Comparison of ENCODE assay signal across 11 cellular contexts in the genomic region with DNA sequence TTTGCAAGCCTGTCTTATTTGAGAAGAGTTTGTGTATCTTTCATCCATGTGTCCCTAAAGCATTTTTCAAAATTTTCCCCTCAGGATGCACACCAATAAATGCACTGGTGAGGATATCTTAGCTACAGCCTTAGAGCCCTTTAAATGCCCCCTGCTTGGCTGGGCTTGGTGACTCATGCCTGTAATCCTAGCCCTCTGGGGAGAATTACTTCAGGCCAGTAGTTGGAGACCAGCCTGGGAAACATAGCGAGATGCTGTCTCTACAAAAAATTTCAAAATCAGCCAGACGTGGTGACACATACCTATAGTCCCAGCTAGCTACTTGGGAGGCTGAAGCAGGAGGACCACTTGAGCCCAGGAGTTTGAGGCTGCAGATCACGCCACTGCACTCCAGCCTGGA. TPM values are rescaled to one million over a fixed set of nuclear protein-coding genes. Genes with fewer than 3 reads are reported as not detected.
A peak's percentile ranks its signal among the peaks of the same experiment; 100 is the strongest.
DNase-seq lines count a peak whose midpoint lies in the region; ATAC-seq and TF ChIP-seq lines count a peak whose summit lies in the region.
"Had no signal": no experiment of that assay in that cellular context is flagged by ENCODE, and none has a peak within 500 bp of the region (broad histone marks: within the 10 kb centered on the region; RNA-seq: fewer than 3 reads in every experiment).

No MANE protein-coding gene starts in this region.

- no peak for ATAC-seq in HG03571 (IDR thresholded peaks at IDR 0.05; ENCODE audit: unreplicated experiment)

- H3K27me3 ChIP-seq in kidney epithelial cell (ENCODE audit: control insufficient read depth, insufficient read depth, low read length): no peaks in the 10 kb centered on the region
- H3K27me3 ChIP-seq in uterus: no peaks in the 10 kb centered on the region
- H3K27me3 ChIP-seq: sigmoid colon had no signal

- TF ChIP-seq CTCF in AG10803 (conservative IDR thresholded peaks at IDR 0.05; ENCODE audit: low read length): no peak
- no peak for TF ChIP-seq CTCF in kidney epithelial cell (IDR thresholded peaks at IDR 0.05; ENCODE audit: insufficient read depth, low read length, poor library complexity, severe bottlenecking)
- no peak for TF ChIP-seq CTCF in uterus (IDR thresholded peaks at IDR 0.05)

- H3K4me1 ChIP-seq in uterus: no peaks in the 10 kb centered on the region

- H3K9me3 ChIP-seq in uterus: no peaks in the 10 kb centered on the region
- H3K9me3 ChIP-seq: sigmoid colon had no signal

- no peak overlapping the region for H3K27ac ChIP-seq in uterus
- H3K27ac ChIP-seq: sigmoid colon had no signal

- H3K4me3 ChIP-seq in AG10803 (ENCODE audit: low read length): no peak overlapping the region
- H3K4me3 ChIP-seq in kidney epithelial cell (ENCODE audit: low read depth, low read length): no peak overlapping the region
- no peak overlapping the region for H3K4me3 ChIP-seq in uterus
- H3K4me3 ChIP-seq: sigmoid colon had no signal

- DNase-seq in AG10803 (ENCODE audit: low read depth) (peak; percentile 94), HS-27A (ENCODE audit: low read depth) (peak; percentile 84), amniotic epithelial cell (ENCODE audit: low read depth) (peak; percentile 67), kidney epithelial cell (ENCODE audit: low read depth) (peak; percentile 72), uterus (no peak), RKO (ENCODE audit: low spot score) (no peak), NCI-H1694 (lab: John Stamatoyannopoulos, UW) (no peak)
- DNase-seq: activated CD4-positive, alpha-beta T cell treated with anti-CD3 and anti-CD28 coated beads, Interleukin-2, amount 10 ng/mL, durations not matched to agents 7 days and 5 days; activated gamma-delta T cell treated with Interleukin-2 at 50 U/mL for 16 hours; sigmoid colon had no signal

- intact Hi-C loops in uterus (cut with DNase I; ENCODE audit: low total_unique reads): no loop called here

- H3K36me3 ChIP-seq in kidney epithelial cell (ENCODE audit: control insufficient read depth, insufficient read depth, low read length) (no peaks in the 10 kb centered on the region), uterus (no peaks in the 10 kb centered on the region)
- H3K36me3 ChIP-seq: sigmoid colon had no signal

- TF ChIP-seq POLR2A in uterus (IDR thresholded peaks at IDR 0.05): no peak

RNA-seq across cellular contexts. Expression of gene PLCB4, which starts 33.8 kb away (rescaled TPM):
- total RNA-seq in kidney epithelial cell (7.9 and 19.9 TPM in 2 replicates), uterus (100 to 1,000 TPM in 1 of 4 donors, 10 to 100 TPM in 3; 17.4 to 264 (median 28.1) TPM)
- total RNA-seq: activated CD4-positive, alpha-beta T cell treated with anti-CD3 and anti-CD28 coated beads, Interleukin-2, amount 10 ng/mL, durations not matched to agents 7 days and 5 days had no signal

Comparison
In these comparisons a context has a peak if more than half of its experiments do, and no peak if none do; other contexts are left out.
1. DNase-seq: peak in AG10803 (single experiment), HS-27A (single experiment), amniotic epithelial cell (single experiment) and kidney epithelial cell (single experiment); none in uterus (0 of 2), RKO (single experiment) and NCI-H1694 (single experiment).